In genomic region chr16:1351215-1351581, GRCh38 we compare ENCODE assay signal across 8 cellular contexts. TPM values are rescaled to one million over a fixed set of nuclear protein-coding genes. Genes with fewer than 3 reads are reported as not detected.
DNase-seq lines count a peak whose midpoint lies in the region; ATAC-seq and TF ChIP-seq lines count a peak whose summit lies in the region.

No MANE protein-coding gene starts in this region.

- peaks cover 24% of the 10 kb centered on the region for H3K4me1 Mint-ChIP-seq in endothelial cell (ENCODE audit: unreplicated experiment)
- peaks cover 21% of the 10 kb centered on the region for H3K4me1 Mint-ChIP-seq in neural progenitor cell

- H3K9me3 Mint-ChIP-seq in endothelial cell (ENCODE audit: unreplicated experiment) (no peaks in the 10 kb centered on the region), neural progenitor cell (peaks cover 6% of the 10 kb centered on the region)

- H3K9me2 ChIP-seq in OCI-LY1 (ENCODE audit: low read depth, low read length), result no peaks in the 10 kb centered on the region

- ATAC-seq in GM21360 (IDR thresholded peaks at IDR 0.05; ENCODE audit: unreplicated experiment), result peak; percentile 18

- H3K27me3 Mint-ChIP-seq in endothelial cell (ENCODE audit: unreplicated experiment) (peaks cover 32% of the 10 kb centered on the region), neural progenitor cell (ENCODE audit: insufficient read depth, low read depth) (peaks cover 19% of the 10 kb centered on the region)

- H3F3A ChIP-seq in OCI-LY1 (ENCODE audit: insufficient read depth, low read length) (no peaks in the 10 kb centered on the region), neural progenitor cell (ENCODE audit: low read depth) (no peaks in the 10 kb centered on the region)

- H2AFZ ChIP-seq in ACC112 (ENCODE audit: low read length, unreplicated experiment) (peak overlapping the region; percentile 49), OCI-LY1 (ENCODE audit: low read length) (no peak overlapping the region), neural progenitor cell (replicated peaks) (peak overlapping the region; percentile 82)

- H3K9me3 ChIP-seq in OCI-LY1 (ENCODE audit: low read length), result no peaks in the 10 kb centered on the region
- H3K9me3 ChIP-seq in neural progenitor cell (ENCODE audit: low read depth), result no peaks in the 10 kb centered on the region

- H3K4me3 ChIP-seq in ACC112 (ENCODE audit: low read depth, low read length), result peak overlapping the region; percentile 92
- H3K4me3 ChIP-seq in OCI-LY1 (ENCODE audit: low read depth, low read length, poor library complexity, severe bottlenecking), result peak overlapping the region; percentile 91
- H3K4me3 ChIP-seq in neural progenitor cell, result peak overlapping the region; percentile 99

- H3K27ac Mint-ChIP-seq in endothelial cell (ENCODE audit: unreplicated experiment) (peak overlapping the region; percentile 52), neural progenitor cell (no peak overlapping the region)

- H4K20me1 ChIP-seq in OCI-LY1 (ENCODE audit: insufficient read depth, low read length) (no peaks in the 10 kb centered on the region), neural progenitor cell (ENCODE audit: low read depth) (peaks cover 11% of the 10 kb centered on the region)

- H3K4me1 ChIP-seq in ACC112 (ENCODE audit: control insufficient read depth, insufficient read depth, low read length, unreplicated experiment), result peaks cover 12% of the 10 kb centered on the region
- peaks cover 31% of the 10 kb centered on the region for H3K4me1 ChIP-seq in OCI-LY1 (ENCODE audit: insufficient read depth, low read length, severe bottlenecking)
- no peaks in the 10 kb centered on the region for H3K4me1 ChIP-seq in neural progenitor cell

- peaks cover 17% of the 10 kb centered on the region for H3K36me3 Mint-ChIP-seq in endothelial cell (ENCODE audit: low read depth, unreplicated experiment)
- H3K36me3 Mint-ChIP-seq in neural progenitor cell, result peaks cover 5% of the 10 kb centered on the region

- no peak overlapping the region for H3K27ac ChIP-seq in ACC112 (ENCODE audit: low read depth, low read length)
- H3K27ac ChIP-seq in OCI-LY1 (ENCODE audit: low read depth, low read length, poor library complexity, severe bottlenecking), result no peak overlapping the region
- H3K27ac ChIP-seq in neural progenitor cell, result no peak overlapping the region

- H3K79me2 ChIP-seq in ACC112 (ENCODE audit: control insufficient read depth, insufficient read depth, low read length, unreplicated experiment) (peaks cover 55% of the 10 kb centered on the region), OCI-LY1 (ENCODE audit: insufficient read depth, low read length) (0 out of 2 replicates have a peak, but pooled peaks cover 7% of the 10 kb centered on the region), neural progenitor cell (ENCODE audit: low read depth) (peaks cover 49% of the 10 kb centered on the region)

- H3K4me2 ChIP-seq in OCI-LY1 (ENCODE audit: low read length), result peak overlapping the region; percentile 90
- peak overlapping the region; percentile 89 for H3K4me2 ChIP-seq in neural progenitor cell

- H3K4me3 Mint-ChIP-seq in endothelial cell (ENCODE audit: unreplicated experiment) (peak overlapping the region; percentile 91), neural progenitor cell (peak overlapping the region; percentile 87)

- H3K36me3 ChIP-seq in ACC112 (ENCODE audit: insufficient read depth, low read length) (peaks cover 3% of the 10 kb centered on the region; the same call in 1 of the 2 replicates), OCI-LY1 (ENCODE audit: insufficient read depth, low read length) (peaks cover 19% of the 10 kb centered on the region), neural progenitor cell (no peaks in the 10 kb centered on the region)

- TF ChIP-seq CTCF in OCI-LY1 (IDR thresholded peaks at IDR 0.05; ENCODE audit: low read length), result no peak
- TF ChIP-seq CTCF in endothelial cell (IDR thresholded peaks at IDR 0.05; ENCODE audit: unreplicated experiment), result no peak
- TF ChIP-seq CTCF in neural progenitor cell (IDR thresholded peaks at IDR 0.05), result no peak

- H3K9ac ChIP-seq in OCI-LY1 (ENCODE audit: low read length) (peak overlapping the region; percentile 84), neural progenitor cell (peak overlapping the region; percentile 94)

- H3K27me3 ChIP-seq in ACC112 (ENCODE audit: insufficient read depth, low read length), result no peaks in the 10 kb centered on the region
- no peaks in the 10 kb centered on the region for H3K27me3 ChIP-seq in OCI-LY1 (ENCODE audit: insufficient read depth, low read length)
- no peaks in the 10 kb centered on the region for H3K27me3 ChIP-seq in neural progenitor cell

- DNase-seq in endothelial cell (ENCODE audit: low spot score), result no peak
- DNase-seq in neural progenitor cell (ENCODE audit: low spot score), result no peak
- DNase-seq in NCI-H2227 treated with DMSO at 0.1 percent for 48 hours (lab: John Stamatoyannopoulos, UW), result no peak
- no peak for DNase-seq in OCI-M1 (lab: John Stamatoyannopoulos, UW)
- no peak for DNase-seq in activated effector memory CD4-positive, alpha-beta T cell treated with Interleukin-2 at 50 U/mL for 16 hours

RNA-seq across cellular contexts. Expression of gene TSR3, which starts 0.5 kb away (rescaled TPM):
- total RNA-seq in endothelial cell (ENCODE audit: unreplicated experiment), result 68.2 TPM
- total RNA-seq in neural progenitor cell (ENCODE audit: low replicate concordance), result 22.4 and 60.6 TPM in 2 replicates

RNA-seq across cellular contexts. Expression of gene GNPTG, which starts 0.5 kb away (rescaled TPM):
- total RNA-seq in endothelial cell (ENCODE audit: unreplicated experiment) (47.9 TPM), neural progenitor cell (ENCODE audit: low replicate concordance) (11.8 and 22.7 TPM in 2 replicates)

RNA-seq across cellular contexts. Expression of gene BAIAP3, which starts 17.8 kb away (rescaled TPM):
- total RNA-seq in endothelial cell (ENCODE audit: unreplicated experiment) (6.5 TPM), neural progenitor cell (ENCODE audit: low replicate concordance) (0.34 and 4.0 TPM in 2 replicates)

RNA-seq across cellular contexts. Expression of gene UBE2I, which starts 41.8 kb away (rescaled TPM):
- total RNA-seq in endothelial cell (ENCODE audit: unreplicated experiment), result 167 TPM
- total RNA-seq in neural progenitor cell (ENCODE audit: low replicate concordance), result 184 and 239 TPM in 2 replicates
